ENCODE assay signal across 8 cellular contexts in the genomic region with DNA sequence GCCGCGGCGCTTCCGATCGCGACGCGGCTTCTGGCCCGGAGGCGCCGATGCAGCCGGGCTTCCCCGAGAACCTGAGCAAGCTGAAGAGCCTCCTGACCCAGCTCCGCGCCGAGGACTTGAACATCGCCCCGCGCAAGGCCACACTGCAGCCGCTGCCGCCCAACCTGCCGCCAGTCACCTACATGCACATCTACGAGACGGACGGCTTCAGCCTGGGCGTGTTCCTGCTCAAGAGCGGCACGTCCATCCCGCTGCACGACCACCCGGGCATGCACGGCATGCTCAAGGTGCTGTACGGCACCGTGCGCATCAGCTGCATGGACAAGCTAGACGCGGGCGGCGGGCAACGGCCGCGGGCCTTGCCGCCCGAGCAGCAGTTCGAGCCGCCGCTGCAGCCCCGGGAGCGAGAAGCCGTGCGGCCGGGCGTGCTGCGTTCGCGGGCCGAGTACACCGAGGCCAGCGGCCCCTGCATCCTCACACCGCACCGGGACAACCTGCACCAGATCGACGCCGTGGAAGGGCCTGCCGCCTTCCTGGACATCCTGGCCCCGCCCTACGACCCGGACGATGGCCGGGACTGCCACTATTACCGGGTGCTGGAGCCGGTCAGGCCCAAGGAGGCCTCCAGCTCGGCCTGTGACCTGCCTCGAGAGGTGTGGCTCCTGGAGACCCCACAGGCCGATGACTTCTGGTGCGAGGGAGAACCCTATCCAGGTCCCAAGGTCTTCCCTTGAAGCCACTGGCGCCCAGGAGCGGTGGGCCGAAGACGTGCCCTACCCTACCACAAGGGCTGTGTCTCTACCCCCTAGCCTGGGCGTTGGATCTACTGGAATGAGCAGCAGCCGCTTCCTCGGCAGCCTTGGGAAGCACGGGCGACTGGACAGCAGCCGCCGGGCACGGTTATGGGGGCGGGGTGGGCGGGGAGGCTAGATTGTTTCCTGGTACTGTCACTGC. TPM values are rescaled to one million over a fixed set of nuclear protein-coding genes. Genes with fewer than 3 reads are reported as not detected.
DNase-seq lines count a peak whose midpoint lies in the region; ATAC-seq, FAIRE-seq and TF ChIP-seq lines count a peak whose summit lies in the region.

No MANE protein-coding gene starts in this region.

- peak; percentile 15 for FAIRE-seq in GM18507 (lab: Jason Lieb, UNC)

- DNase-seq in AG04449 (ENCODE audit: low read depth, low spot score) (no peak), GM18507 (ENCODE audit: extremely low spot score, insufficient read length, low read depth) (no peak), SK-N-DZ (ENCODE audit: low spot score) (peak; percentile 36), cardiac fibroblast (ENCODE audit: low read depth in 2 of 2) (peak; percentile 49 to 52)
- peak; percentile 44 for DNase-seq in stimulated activated CD8-positive, alpha-beta memory T cell treated with anti-CD3 and anti-CD28 coated beads, Interleukin-4, amount 100 ng/mL, for 48 hours

- peak overlapping the region; percentile 99 for H3K27ac ChIP-seq in layer of hippocampus (ENCODE audit: low read depth, low read length)

- H3K4me3 ChIP-seq in AG04449 (ENCODE audit: low read depth, low read length) (peak overlapping the region; percentile 92), cardiac fibroblast (replicated peaks in 1 of 2; ENCODE audit: low read depth in 2 of 2, low read length in 2 of 2) (peak overlapping the region; percentile 65 to 96)

- POLR2A ChIA-PET in AG04449 (lab: Yijun Ruan, JAX) = interaction anchor here (1.0 to 1.3 kb wide), 2 partner anchors 12 to 228 kb away, joined by 3 read pairs; no protein-coding TSS in a partner anchor

- ATAC-seq in HG03066 (IDR thresholded peaks at IDR 0.05; ENCODE audit: low read depth, unreplicated experiment) (peak; percentile 9), GM18861 (IDR thresholded peaks at IDR 0.05; ENCODE audit: unreplicated experiment) (no peak)

- CTCF ChIA-PET in AG04449 (lab: Yijun Ruan, JAX) = interaction anchor here (0.9 to 3.2 kb wide), 7 partner anchors 12 to 368 kb away, joined by 3 to 30 read pairs (median 4); a partner anchor contains a TSS

- no peaks in the 10 kb centered on the region for H3K27me3 ChIP-seq in layer of hippocampus (ENCODE audit: control insufficient read depth, insufficient read depth, low read length)

- no peak for TF ChIP-seq CTCF in AG04449 (IDR thresholded peaks at IDR 0.05; ENCODE audit: insufficient read depth, low read length, missing control alignments)
- no peak for TF ChIP-seq CTCF in cardiac fibroblast (IDR thresholded peaks at IDR 0.05; ENCODE audit: low read depth, low read length)

RNA-seq across cellular contexts. Expression of a gene that starts 0.9 kb away (rescaled TPM):
- polyA plus RNA-seq in SK-N-DZ (2014; cell fraction: cytosol; rRNA removed) = 31.6 and 32.8 TPM in 2 replicates
- polyA plus RNA-seq in SK-N-DZ (2014; cell fraction: nucleus; rRNA removed) = 19.1 and 22.0 TPM in 2 replicates

RNA-seq across cellular contexts. Expression of a gene that starts 10.8 kb away (rescaled TPM):
- polyA plus RNA-seq in SK-N-DZ (2014; cell fraction: cytosol; rRNA removed) = 0.03 TPM in 1 of 2 replicates, not detected in the other
- 0.06 and 0.42 TPM in 2 replicates for polyA plus RNA-seq in SK-N-DZ (2014; cell fraction: nucleus; rRNA removed)

Comparison
In these comparisons a context has a peak if more than half of its experiments do, and no peak if none do; other contexts are left out.
1. DNase-seq: peak in SK-N-DZ (single experiment), cardiac fibroblast (2 of 2) and stimulated activated CD8-positive, alpha-beta memory T cell treated with anti-CD3 and anti-CD28 coated beads, Interleukin-4, amount 100 ng/mL, for 48 hours (single experiment); none in AG04449 (single experiment) and GM18507 (single experiment).